In genomic region chr6:36577298-36577697, GRCh38 we compare ENCODE assay signal across 10 cellular contexts. TPM values are rescaled to one million over a fixed set of nuclear protein-coding genes. Genes with fewer than 3 reads are reported as not detected.
A peak's percentile ranks its signal among the peaks of the same experiment; 100 is the strongest.
DNase-seq lines count a peak whose midpoint lies in the region; ATAC-seq and TF ChIP-seq lines count a peak whose summit lies in the region.
"Had no signal": no experiment of that assay in that cellular context is flagged by ENCODE, and none has a peak within 500 bp of the region (broad histone marks: within the 10 kb centered on the region; RNA-seq: fewer than 3 reads in every experiment).

No MANE protein-coding gene starts in this region.

- peak overlapping the region; percentile 58 for H3K4me2 ChIP-seq in PC-3 (ENCODE audit: low read length)

- H3K27me3 Mint-ChIP-seq in neural crest cell (ENCODE audit: low read depth): no peaks in the 10 kb centered on the region
- H3K27me3 Mint-ChIP-seq: activated CD8-positive, alpha-beta memory T cell treated with anti-CD3 and anti-CD28 coated beads, Interleukin-2, amount 10 ng/mL, durations not matched to agents 7 days and 5 days had no signal

- TF ChIP-seq CTCF in BJ (IDR thresholded peaks at IDR 0.05; ENCODE audit: insufficient read depth, low read depth, low read length) (no peak), PC-3 (conservative IDR thresholded peaks at IDR 0.05; ENCODE audit: low read depth, low read length) (no peak), epithelial cell of esophagus (IDR thresholded peaks at IDR 0.05; ENCODE audit: insufficient read depth, low read depth, low read length, missing control alignments) (no peak), neural crest cell (conservative IDR thresholded peaks at IDR 0.05) (no peak)

- H3K27ac ChIP-seq in PC-3 (ENCODE audit: low read length): peak overlapping the region; percentile 37; the same call in 1 of the 2 replicates
- H3K27ac ChIP-seq: Peyer's patch had no signal

- no peak overlapping the region for H3K4me3 Mint-ChIP-seq in neural crest cell
- H3K4me3 Mint-ChIP-seq: activated CD8-positive, alpha-beta memory T cell treated with anti-CD3 and anti-CD28 coated beads, Interleukin-2, amount 10 ng/mL, durations not matched to agents 7 days and 5 days had no signal

- H3K36me3 Mint-ChIP-seq in neural crest cell (ENCODE audit: low read depth): no peaks in the 10 kb centered on the region
- H3K36me3 Mint-ChIP-seq: activated CD8-positive, alpha-beta memory T cell treated with anti-CD3 and anti-CD28 coated beads, Interleukin-2, amount 10 ng/mL, durations not matched to agents 7 days and 5 days had no signal

- no peaks in the 10 kb centered on the region for H3F3A ChIP-seq in PC-3 (ENCODE audit: low read length, unreplicated experiment)

- peak overlapping the region; percentile 41 for H2AFZ ChIP-seq in PC-3 (ENCODE audit: low read length)

- H3K9ac ChIP-seq in PC-3 (ENCODE audit: low read length): no peak overlapping the region

- H3K79me2 ChIP-seq in PC-3 (ENCODE audit: low read length): no peaks in the 10 kb centered on the region

- H3K27ac Mint-ChIP-seq in neural crest cell (ENCODE audit: unreplicated experiment): peak overlapping the region; percentile 12
- H3K27ac Mint-ChIP-seq: activated CD8-positive, alpha-beta memory T cell treated with anti-CD3 and anti-CD28 coated beads, Interleukin-2, amount 10 ng/mL, durations not matched to agents 7 days and 5 days had no signal

- peak; percentile 90 for ATAC-seq in PC-3
- ATAC-seq in GM19463 (IDR thresholded peaks at IDR 0.05; ENCODE audit: unreplicated experiment): no peak
- ATAC-seq in GM18511 (IDR thresholded peaks at IDR 0.05; ENCODE audit: unreplicated experiment): no peak
- ATAC-seq in HG02588 (IDR thresholded peaks at IDR 0.05; ENCODE audit: unreplicated experiment): no peak
- ATAC-seq: activated CD8-positive, alpha-beta memory T cell treated with anti-CD3 and anti-CD28 coated beads, Interleukin-2, amount 10 ng/mL, durations not matched to agents 7 days and 5 days had no signal

- BruUV-seq in PC-3 (replicated peaks; lab: Mats Ljungman, UMichigan): no TSS peak

- CTCF ChIA-PET in BJ (lab: Yijun Ruan, JAX) (interaction anchor here (1.0 kb wide), 1 partner anchor 9 kb away, joined by 3 read pairs; no protein-coding TSS in a partner anchor), PC-3 (lab: Charles Lee) (interaction anchor here (0.5 kb wide), 1 partner anchor 232 kb away, joined by 4 read pairs; no protein-coding TSS in a partner anchor)

- POLR2A ChIA-PET in BJ (lab: Charles Lee): interaction anchor here (0.6 kb wide), 1 partner anchor 11 kb away, joined by 4 read pairs; no protein-coding TSS in a partner anchor
- POLR2A ChIA-PET in PC-3 (lab: Charles Lee; ENCODE audit: unreplicated experiment): interaction anchor here (0.6 kb wide), 1 partner anchor 194 kb away, joined by 7 read pairs; no protein-coding TSS in a partner anchor

- intact Hi-C loops in PC-3 (cut with micrococcal nuclease): loop anchor here (1.0 to 2.0 kb wide), 4 partner anchors 18 to 35 kb away; partner anchors contain the start of genes SRSF3 and STK38

- H3K36me3 ChIP-seq in BJ (ENCODE audit: control insufficient read depth, insufficient read depth, low read length) (no peaks in the 10 kb centered on the region), PC-3 (ENCODE audit: low read depth, low read length) (no peaks in the 10 kb centered on the region)
- H3K36me3 ChIP-seq: Peyer's patch had no signal

- H3K4me1 ChIP-seq in PC-3 (ENCODE audit: insufficient read depth, low read length): peaks cover 29% of the 10 kb centered on the region

- no peaks in the 10 kb centered on the region for H4K20me1 ChIP-seq in PC-3 (ENCODE audit: low read length)

- no peaks in the 10 kb centered on the region for H3K9me3 Mint-ChIP-seq in neural crest cell

- peaks cover 20% of the 10 kb centered on the region for H3K4me1 Mint-ChIP-seq in neural crest cell

- H3K4me3 ChIP-seq in BJ (ENCODE audit: low read depth, low read length) (no peak overlapping the region), PC-3 (ENCODE audit: low read length) (no peak overlapping the region), epithelial cell of esophagus (ENCODE audit: low read length) (no peak overlapping the region)
- H3K4me3 ChIP-seq: Peyer's patch had no signal

- DNase-seq in BJ (ENCODE audit: low read depth) (peak; percentile 85), PC-3 (peak; percentile 90), epithelial cell of esophagus (ENCODE audit: low read depth) (peak; percentile 84), neural crest cell (ENCODE audit: low read depth, low spot score) (no peak)
- no peak for DNase-seq in activated T-cell treated with anti-CD3 and anti-CD28 coated beads, Interleukin-2, amount 50 U/mL, for 48 hours
- DNase-seq: activated CD8-positive, alpha-beta memory T cell treated with anti-CD3 and anti-CD28 coated beads, Interleukin-2, amount 10 ng/mL, durations not matched to agents 7 days and 5 days had no signal

- no peaks in the 10 kb centered on the region for H3K9me2 ChIP-seq in PC-3 (replicated peaks; ENCODE audit: low read length)

- no peaks in the 10 kb centered on the region for H3K9me3 ChIP-seq in PC-3 (ENCODE audit: low read length)
- H3K9me3 ChIP-seq: Peyer's patch had no signal

- no peaks in the 10 kb centered on the region for H3K27me3 ChIP-seq in BJ (ENCODE audit: control insufficient read depth, insufficient read depth, low read length)
- H3K27me3 ChIP-seq in PC-3 (ENCODE audit: low read length): no peaks in the 10 kb centered on the region
- H3K27me3 ChIP-seq: Peyer's patch had no signal

RNA-seq across cellular contexts. Expression of gene SRSF3, which starts 16.9 kb away (rescaled TPM):
- polyA plus RNA-seq in BJ (2011; rRNA removed): 177 and 292 TPM in 2 replicates
- polyA minus RNA-seq in BJ (2011; rRNA and poly(A)+ RNA removed): 91.0 and 134 TPM in 2 replicates
- total RNA-seq in PC-3 (2014; rRNA removed) (206 and 297 TPM in 2 replicates), neural crest cell (611 and 636 TPM in 2 replicates)

RNA-seq across cellular contexts. Expression of gene STK38, which starts 30.0 kb away (rescaled TPM):
- polyA plus RNA-seq in BJ (2011; rRNA removed): 22.1 and 37.3 TPM in 2 replicates
- polyA minus RNA-seq in BJ (2011; rRNA and poly(A)+ RNA removed): 15.0 and 19.1 TPM in 2 replicates
- total RNA-seq in PC-3 (2014; rRNA removed): 25.7 and 26.9 TPM in 2 replicates
- total RNA-seq in neural crest cell: 26.8 and 27.7 TPM in 2 replicates

Comparison
In these comparisons a context has a peak if more than half of its experiments do, and no peak if none do; other contexts are left out.
1. DNase-seq: peak in BJ (single experiment), PC-3 (single experiment) and epithelial cell of esophagus (single experiment); none in neural crest cell (single experiment) and activated T-cell treated with anti-CD3 and anti-CD28 coated beads, Interleukin-2, amount 50 U/mL, for 48 hours (0 of 2).